ENCODE assay signal across 15 cellular contexts in genomic region chr2:100106460-100106859, GRCh38. TPM values are rescaled to one million over a fixed set of nuclear protein-coding genes. Genes with fewer than 3 reads are reported as not detected.
DNase-seq lines count a peak whose midpoint lies in the region; ATAC-seq and TF ChIP-seq lines count a peak whose summit lies in the region.
"Had no signal": no experiment of that assay in that cellular context is flagged by ENCODE, and none has a peak within 500 bp of the region (broad histone marks: within the 10 kb centered on the region; RNA-seq: fewer than 3 reads in every experiment).

No MANE protein-coding gene starts in this region.

- no peaks in the 10 kb centered on the region for H3K36me3 Mint-ChIP-seq in CD4-positive, CD25-positive, alpha-beta regulatory T cell
- H3K36me3 Mint-ChIP-seq: activated naive CD8-positive, alpha-beta T cell treated with anti-CD3 and anti-CD28 coated beads for 36 hours; CD4-positive, alpha-beta memory T cell had no signal

- H3K27me3 ChIP-seq in CD4-positive, CD25-positive, alpha-beta regulatory T cell (ENCODE audit: control insufficient read depth, insufficient read depth, low read length), result peaks cover 11% of the 10 kb centered on the region
- no peaks in the 10 kb centered on the region for H3K27me3 ChIP-seq in gastroesophageal sphincter
- no peaks in the 10 kb centered on the region for H3K27me3 ChIP-seq in ovary

- peaks cover 6% of the 10 kb centered on the region for H3K4me1 ChIP-seq in CD4-positive, CD25-positive, alpha-beta regulatory T cell (ENCODE audit: control insufficient read depth, insufficient read depth, low read length, poor library complexity, severe bottlenecking)
- H3K4me1 ChIP-seq in gastroesophageal sphincter, result peaks cover 4 to 32% (median 5%) of the 10 kb centered on the region in 3 donors
- peaks cover 7% of the 10 kb centered on the region for H3K4me1 ChIP-seq in ovary (ENCODE audit: insufficient read depth)

- no peaks in the 10 kb centered on the region for H3K36me3 ChIP-seq in CD4-positive, CD25-positive, alpha-beta regulatory T cell (ENCODE audit: control insufficient read depth, insufficient read depth, low read length)
- H3K36me3 ChIP-seq in gastroesophageal sphincter (no peaks in the 10 kb centered on the region), ovary (no peaks in the 10 kb centered on the region)

- WGBS in gastroesophageal sphincter (ENCODE audit: low coverage in 1 of 2), 2 donors, result 49% methylated on average over 7 of the region's 9 CpGs; no CpG with 5 or more reads in 1 of the 2 donors
- WGBS in ovary, 3 donors, result 10 to 12% (median 11%) methylated on average over 9 of the region's 9 CpGs

- H3K27me3 Mint-ChIP-seq in CD4-positive, CD25-positive, alpha-beta regulatory T cell, result peaks cover 26% of the 10 kb centered on the region

- TF ChIP-seq POLR2A in gastroesophageal sphincter (IDR thresholded peaks at IDR 0.05) (no peak), ovary (IDR thresholded peaks at IDR 0.05) (no peak)

- peaks cover 0 to 22% (median 4%) of the 10 kb centered on the region in 4 donors for H3K4me1 Mint-ChIP-seq in CD4-positive, CD25-positive, alpha-beta regulatory T cell

- TF ChIP-seq EP300 in gastroesophageal sphincter (IDR thresholded peaks at IDR 0.05), result no peak
- no peak for TF ChIP-seq EP300 in ovary (IDR thresholded peaks at IDR 0.05)

- intact Hi-C loops in ovary (cut with DNase I), result loop anchor here in 1 of 4 donors (10.0 kb wide), 1 partner anchor 88 kb away; no protein-coding TSS in a partner anchor

- H3K4me3 ChIP-seq in CD4-positive, CD25-positive, alpha-beta regulatory T cell (ENCODE audit: low read depth, low read length), result no peak overlapping the region
- H3K4me3 ChIP-seq in gastroesophageal sphincter (peak overlapping the region in 1 of 2 donors; percentile 78), ovary (no peak overlapping the region)
- H3K4me3 ChIP-seq: SK-N-MC had no signal

- no peak for ATAC-seq in CD4-positive, CD25-positive, alpha-beta regulatory T cell (ENCODE audit: low read depth in 2 of 2)
- ATAC-seq in gastroesophageal sphincter (peak; percentile 68), GM21576 (IDR thresholded peaks at IDR 0.05; ENCODE audit: unreplicated experiment) (no peak)
- ATAC-seq: activated CD8-positive, alpha-beta T cell treated with anti-CD3 and anti-CD28 coated beads, Interleukin-2, amount 10 ng/mL, durations not matched to agents 7 days and 5 days had no signal

- peak overlapping the region in 3 of 4 donors; percentile 70 to 87 (median 84) for H3K4me3 Mint-ChIP-seq in CD4-positive, CD25-positive, alpha-beta regulatory T cell

- DNase-seq in CD4-positive, CD25-positive, alpha-beta regulatory T cell, result no peak
- peak; percentile 19 for DNase-seq in NCI-H1092 treated with DMSO at 0.1 percent for 48 hours (lab: John Stamatoyannopoulos, UW)
- DNase-seq in ovary, result peak; percentile 34 to 80 (median 67)
- DNase-seq in GM13976 (ENCODE audit: low spot score), result no peak
- DNase-seq in activated CD4-positive, CD25-positive, alpha-beta regulatory T cell treated with anti-CD3 and anti-CD28 coated beads, Interleukin-2, amount 50 U/mL, for 72 hours, result no peak
- no peak for DNase-seq in NCI-H2171 treated with DMSO at 0.1 percent for 48 hours (lab: John Stamatoyannopoulos, UW)
- DNase-seq: activated CD8-positive, alpha-beta T cell treated with anti-CD3 and anti-CD28 coated beads, Interleukin-2, amount 10 ng/mL, durations not matched to agents 7 days and 5 days; activated naive CD8-positive, alpha-beta T cell treated with anti-CD3 and anti-CD28 coated beads for 36 hours; CD4-positive, alpha-beta memory T cell; NCI-H1694 had no signal

- H3K9me3 Mint-ChIP-seq in CD4-positive, CD25-positive, alpha-beta regulatory T cell, result no peaks in the 10 kb centered on the region
- H3K9me3 Mint-ChIP-seq: activated naive CD8-positive, alpha-beta T cell treated with anti-CD3 and anti-CD28 coated beads for 36 hours had no signal

- in situ Hi-C loops in GM13976 (cut with MboI; ENCODE audit: low sequenced_read_pairs, unreplicated experiment), result no loop called here

- H3K27ac Mint-ChIP-seq in CD4-positive, CD25-positive, alpha-beta regulatory T cell, result no peak overlapping the region
- H3K27ac Mint-ChIP-seq: activated CD8-positive, alpha-beta T cell treated with anti-CD3 and anti-CD28 coated beads, Interleukin-2, amount 10 ng/mL, durations not matched to agents 7 days and 5 days; activated naive CD8-positive, alpha-beta T cell treated with anti-CD3 and anti-CD28 coated beads for 36 hours; CD4-positive, alpha-beta memory T cell had no signal

- TF ChIP-seq CTCF in gastroesophageal sphincter (IDR thresholded peaks at IDR 0.05), result no peak
- no peak for TF ChIP-seq CTCF in ovary (IDR thresholded peaks at IDR 0.05)
- TF ChIP-seq CTCF in GM13976 (IDR thresholded peaks at IDR 0.05; ENCODE audit: borderline replicate concordance, control extremely low read depth, extremely low read depth, insufficient read depth, missing control alignments), result no peak

- no peak overlapping the region for H3K27ac ChIP-seq in CD4-positive, CD25-positive, alpha-beta regulatory T cell (ENCODE audit: insufficient read depth, low read length, poor library complexity, severe bottlenecking)
- H3K27ac ChIP-seq in gastroesophageal sphincter (peak overlapping the region; percentile 51 to 92 (median 76)), ovary (peak overlapping the region; percentile 61 to 69)
- H3K27ac ChIP-seq: HL-60, SK-N-MC had no signal

- H3K9me3 ChIP-seq in CD4-positive, CD25-positive, alpha-beta regulatory T cell (ENCODE audit: control insufficient read depth in 2 of 2, low read length in 2 of 2), result no peaks in the 10 kb centered on the region
- H3K9me3 ChIP-seq in gastroesophageal sphincter (no peaks in the 10 kb centered on the region), ovary (no peaks in the 10 kb centered on the region)

RNA-seq across cellular contexts. Expression of gene AFF3, which starts 35.9 kb away (rescaled TPM):
- 10.1 TPM for total RNA-seq in CD4-positive, CD25-positive, alpha-beta regulatory T cell
- polyA plus RNA-seq in CD4-positive, CD25-positive, alpha-beta regulatory T cell, result 1 to 10 TPM in 3 of 4 donors, under 1 TPM in 1; 0.82 to 4.4 (median 2.8) TPM
- total RNA-seq in gastroesophageal sphincter (10 to 100 TPM; 15.4 to 74.8 (median 37.7) TPM), ovary (10 to 100 TPM; 16.1 to 40.8 (median 25.9) TPM)
- polyA plus RNA-seq in ovary, result 10 to 100 TPM in 1 of 2 donors, 1 to 10 TPM in 1; 5.9 to 11.2 TPM
- total RNA-seq: pulmonary artery endothelial cell had no signal

Comparison
In these comparisons a context has a peak if more than half of its experiments do, and no peak if none do; other contexts are left out.
1. DNase-seq: peak in NCI-H1092 treated with DMSO at 0.1 percent for 48 hours (single experiment) and ovary (5 of 5); none in CD4-positive, CD25-positive, alpha-beta regulatory T cell (0 of 3), GM13976 (single experiment), activated CD4-positive, CD25-positive, alpha-beta regulatory T cell treated with anti-CD3 and anti-CD28 coated beads, Interleukin-2, amount 50 U/mL, for 72 hours (single experiment) and NCI-H2171 treated with DMSO at 0.1 percent for 48 hours (single experiment).